Comparison of ENCODE assay signal across 18 cellular contexts in the genomic region with DNA sequence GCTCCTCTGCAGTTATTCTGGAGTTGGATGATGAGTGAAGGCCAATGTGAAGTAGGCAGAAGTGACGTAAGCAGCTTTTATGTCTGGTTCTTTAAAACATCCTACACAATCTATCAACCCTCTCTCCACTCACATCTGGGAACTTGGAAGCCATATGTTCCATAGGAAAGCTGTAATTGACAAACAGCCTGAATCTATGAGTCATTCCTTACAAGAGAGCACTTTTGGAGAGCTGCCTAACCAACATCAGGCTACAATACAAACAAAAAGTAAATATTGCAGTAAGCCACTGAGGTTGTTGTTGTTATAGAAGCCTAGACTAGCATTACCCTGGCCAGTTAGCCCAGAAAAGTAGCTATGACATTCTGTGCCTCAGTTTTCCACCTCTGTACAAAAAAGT. TPM values are rescaled to one million over a fixed set of nuclear protein-coding genes. Genes with fewer than 3 reads are reported as not detected.
A peak's percentile ranks its signal among the peaks of the same experiment; 100 is the strongest.
DNase-seq lines count a peak whose midpoint lies in the region; ATAC-seq and TF ChIP-seq lines count a peak whose summit lies in the region.
"Had no signal": no experiment of that assay in that cellular context is flagged by ENCODE, and none has a peak within 500 bp of the region (broad histone marks: within the 10 kb centered on the region; RNA-seq: fewer than 3 reads in every experiment).

No MANE protein-coding gene starts in this region.

- TF ChIP-seq CTCF in AG09319 (IDR thresholded peaks at IDR 0.05; ENCODE audit: low read depth, low read length) (no peak), HFFc6 (IDR thresholded peaks at IDR 0.05) (no peak), upper lobe of right lung (IDR thresholded peaks at IDR 0.05) (no peak), esophagus squamous epithelium (IDR thresholded peaks at IDR 0.05) (no peak)

- H3K27ac Mint-ChIP-seq in HFFc6: no peak overlapping the region
- H3K27ac Mint-ChIP-seq: activated CD4-positive, alpha-beta T cell treated with anti-CD3 and anti-CD28 coated beads, Interleukin-2, amount 10 ng/mL, durations not matched to agents 24 days and 14 days; activated T-helper 1 cell treated with anti-CD3 and anti-CD28 coated beads, Interleukin-12 subunit alpha, Interleukin-12 subunit beta, Interleukin-2, Interleukin-4 antibody, amounts not matched to agents 30 ng/mL and 10 ng/mL and 1 ng/mL, durations not matched to agents 14 hours and 24 hours and 36 hours; CD8-positive, alpha-beta T cell; T-cell had no signal

- DNase-seq in AG09319 (ENCODE audit: extremely low read depth, low read depth): peak; percentile 87
- DNase-seq in HFFc6: peak; percentile 88
- peak; percentile 89 for DNase-seq in astrocyte of the hippocampus (ENCODE audit: low read depth, low spot score)
- peak; percentile 92 for DNase-seq in iris pigment epithelial cell (ENCODE audit: low read depth)
- DNase-seq in upper lobe of right lung: no peak
- DNase-seq in stimulated activated CD4-positive, alpha-beta T cell treated with anti-CD3 and anti-CD28 coated beads, Interleukin-15, amount 100 ng/mL, for 24 hours: no peak
- DNase-seq in esophagus squamous epithelium (lab: John Stamatoyannopoulos, UW): no peak
- DNase-seq in activated naive CD4-positive, alpha-beta T cell treated with Interleukin-2 at 50 U/mL for 16 hours: no peak
- DNase-seq: activated CD4-positive, alpha-beta T cell treated with anti-CD3 and anti-CD28 coated beads, Interleukin-2, amount 10 ng/mL, durations not matched to agents 24 days and 14 days; CD8-positive, alpha-beta T cell; NCI-H1417 treated with DMSO at 0.1 percent for 48 hours; stomach; T-cell had no signal

- WGBS in esophagus squamous epithelium, 2 donors: 0 to 25% methylated on average over 1 of the region's 1 CpG

- H3K4me3 ChIP-seq in upper lobe of right lung: no peak overlapping the region
- H3K4me3 ChIP-seq in esophagus squamous epithelium: no peak overlapping the region
- H3K4me3 ChIP-seq: esophagus muscularis mucosa, right atrium auricular region, stomach had no signal

- H3K36me3 Mint-ChIP-seq in HFFc6 (ENCODE audit: low read depth): no peaks in the 10 kb centered on the region
- H3K36me3 Mint-ChIP-seq: CD8-positive, alpha-beta T cell; T-cell had no signal

- H3K4me3 Mint-ChIP-seq in HFFc6: no peak overlapping the region
- H3K4me3 Mint-ChIP-seq: activated CD4-positive, alpha-beta T cell treated with anti-CD3 and anti-CD28 coated beads, Interleukin-2, amount 10 ng/mL, durations not matched to agents 24 days and 14 days; activated T-helper 1 cell treated with anti-CD3 and anti-CD28 coated beads, Interleukin-12 subunit alpha, Interleukin-12 subunit beta, Interleukin-2, Interleukin-4 antibody, amounts not matched to agents 30 ng/mL and 10 ng/mL and 1 ng/mL, durations not matched to agents 14 hours and 24 hours and 36 hours; CD8-positive, alpha-beta T cell; central memory CD8-positive, alpha-beta T cell; T-cell had no signal

- H3K27ac ChIP-seq in upper lobe of right lung (no peak overlapping the region), esophagus squamous epithelium (no peak overlapping the region)
- H3K27ac ChIP-seq: esophagus muscularis mucosa, right atrium auricular region, stomach had no signal

- TF ChIP-seq POLR2A in esophagus squamous epithelium (IDR thresholded peaks at IDR 0.05): no peak

- no peaks in the 10 kb centered on the region for H3K9me3 ChIP-seq in upper lobe of right lung
- no peaks in the 10 kb centered on the region for H3K9me3 ChIP-seq in esophagus squamous epithelium
- H3K9me3 ChIP-seq: esophagus muscularis mucosa, right atrium auricular region, stomach had no signal

- H3K27me3 ChIP-seq in upper lobe of right lung (no peaks in the 10 kb centered on the region), esophagus squamous epithelium (peaks cover 0 to 2% (median 0%) of the 10 kb centered on the region in 4 donors)
- H3K27me3 ChIP-seq: esophagus muscularis mucosa, right atrium auricular region had no signal

- H3K27me3 Mint-ChIP-seq in HFFc6 (ENCODE audit: insufficient read depth): peaks cover 9% of the 10 kb centered on the region

- peaks cover 10% of the 10 kb centered on the region for H3K4me1 Mint-ChIP-seq in HFFc6 (ENCODE audit: low read depth)
- H3K4me1 Mint-ChIP-seq: activated CD4-positive, alpha-beta T cell treated with anti-CD3 and anti-CD28 coated beads, Interleukin-2, amount 10 ng/mL, durations not matched to agents 24 days and 14 days; central memory CD8-positive, alpha-beta T cell; T-cell had no signal

- H3K4me1 ChIP-seq in upper lobe of right lung: no peaks in the 10 kb centered on the region
- peaks cover 0 to 10% (median 0%) of the 10 kb centered on the region in 3 donors for H3K4me1 ChIP-seq in esophagus squamous epithelium
- H3K4me1 ChIP-seq: right atrium auricular region, stomach had no signal

- intact Hi-C loops in upper lobe of right lung (cut with DNase I): no loop called here
- intact Hi-C loops in esophagus squamous epithelium (cut with DNase I): no loop called here

- no peak for ATAC-seq in upper lobe of right lung
- ATAC-seq: CD8-positive, alpha-beta T cell; T-cell had no signal

- H3K36me3 ChIP-seq in upper lobe of right lung (no peaks in the 10 kb centered on the region), esophagus squamous epithelium (no peaks in the 10 kb centered on the region)
- H3K36me3 ChIP-seq: esophagus muscularis mucosa, right atrium auricular region, stomach had no signal

- no peaks in the 10 kb centered on the region for H3K9me3 Mint-ChIP-seq in HFFc6
- H3K9me3 Mint-ChIP-seq: activated CD4-positive, alpha-beta T cell treated with anti-CD3 and anti-CD28 coated beads, Interleukin-2, amount 10 ng/mL, durations not matched to agents 24 days and 14 days; activated T-helper 1 cell treated with anti-CD3 and anti-CD28 coated beads, Interleukin-12 subunit alpha, Interleukin-12 subunit beta, Interleukin-2, Interleukin-4 antibody, amounts not matched to agents 30 ng/mL and 10 ng/mL and 1 ng/mL, durations not matched to agents 14 hours and 24 hours and 36 hours; CD8-positive, alpha-beta T cell; central memory CD8-positive, alpha-beta T cell had no signal

RNA-seq across cellular contexts. Expression of gene CCL7, which starts 5.9 kb away (rescaled TPM):
- not detected for total RNA-seq in HFFc6 (2021; fragmentation: NEBNext Ultra II Directional; extraction: Animal tissue kit (Norgen Biotek cat#: 25700))
- total RNA-seq in upper lobe of right lung (not detected), esophagus squamous epithelium (not detected)
- total RNA-seq: activated CD4-positive, alpha-beta T cell treated with anti-CD3 and anti-CD28 coated beads, Interleukin-2, amount 10 ng/mL, durations not matched to agents 24 days and 14 days; activated T-helper 1 cell treated with anti-CD3 and anti-CD28 coated beads, Interleukin-12 subunit alpha, Interleukin-12 subunit beta, Interleukin-2, Interleukin-4 antibody, amounts not matched to agents 30 ng/mL and 10 ng/mL and 1 ng/mL, durations not matched to agents 14 hours and 24 hours and 36 hours; CD8-positive, alpha-beta T cell; kidney epithelial cell; right atrium auricular region; stomach; T-cell had no signal

RNA-seq across cellular contexts. Expression of gene CCL11, which starts 9.7 kb away (rescaled TPM):
- total RNA-seq in HFFc6 (2021; fragmentation: NEBNext Ultra II Directional; extraction: Animal tissue kit (Norgen Biotek cat#: 25700)): not detected
- total RNA-seq in upper lobe of right lung: 0.98 TPM
- total RNA-seq in esophagus squamous epithelium: 1 to 10 TPM in 1 of 4 donors, under 1 TPM in 2, not detected in 1; 0.26 to 3.4 (median 0.95) TPM
- total RNA-seq: activated CD4-positive, alpha-beta T cell treated with anti-CD3 and anti-CD28 coated beads, Interleukin-2, amount 10 ng/mL, durations not matched to agents 24 days and 14 days; activated T-helper 1 cell treated with anti-CD3 and anti-CD28 coated beads, Interleukin-12 subunit alpha, Interleukin-12 subunit beta, Interleukin-2, Interleukin-4 antibody, amounts not matched to agents 30 ng/mL and 10 ng/mL and 1 ng/mL, durations not matched to agents 14 hours and 24 hours and 36 hours; CD8-positive, alpha-beta T cell; kidney epithelial cell; T-cell had no signal

RNA-seq across cellular contexts. Expression of gene CCL2, which starts 20.8 kb away (rescaled TPM):
- total RNA-seq in HFFc6 (2021; fragmentation: NEBNext Ultra II Directional; extraction: Animal tissue kit (Norgen Biotek cat#: 25700)): 10 to 100 TPM; 23.2 to 65.9 (median 30.1) TPM
- total RNA-seq in upper lobe of right lung (53.3 TPM), esophagus squamous epithelium (1 to 10 TPM; 4.0 to 7.9 (median 5.2) TPM)
- total RNA-seq: CD8-positive, alpha-beta T cell had no signal

RNA-seq across cellular contexts. Expression of gene CCL8, which starts 43.4 kb away (rescaled TPM):
- not detected for total RNA-seq in HFFc6 (2021; fragmentation: NEBNext Ultra II Directional; extraction: Animal tissue kit (Norgen Biotek cat#: 25700))
- total RNA-seq in upper lobe of right lung (1.5 TPM), esophagus squamous epithelium (under 1 TPM in 1 of 4 donors, not detected in 3; 0.26 TPM)
- total RNA-seq: activated CD4-positive, alpha-beta T cell treated with anti-CD3 and anti-CD28 coated beads, Interleukin-2, amount 10 ng/mL, durations not matched to agents 24 days and 14 days; activated T-helper 1 cell treated with anti-CD3 and anti-CD28 coated beads, Interleukin-12 subunit alpha, Interleukin-12 subunit beta, Interleukin-2, Interleukin-4 antibody, amounts not matched to agents 30 ng/mL and 10 ng/mL and 1 ng/mL, durations not matched to agents 14 hours and 24 hours and 36 hours; CD8-positive, alpha-beta T cell; kidney epithelial cell; T-cell had no signal

Comparison
In these comparisons a context has a peak if more than half of its experiments do, and no peak if none do; other contexts are left out.
1. DNase-seq: peak in AG09319 (single experiment), HFFc6 (single experiment), astrocyte of the hippocampus (single experiment) and iris pigment epithelial cell (single experiment); none in upper lobe of right lung (single experiment), stimulated activated CD4-positive, alpha-beta T cell treated with anti-CD3 and anti-CD28 coated beads, Interleukin-15, amount 100 ng/mL, for 24 hours (single experiment), esophagus squamous epithelium (single experiment) and activated naive CD4-positive, alpha-beta T cell treated with Interleukin-2 at 50 U/mL for 16 hours (single experiment).